In genomic region chr20:45095753-45096371, GRCh38 we compare ENCODE assay signal across 8 cellular contexts. TPM values are rescaled to one million over a fixed set of nuclear protein-coding genes. Genes with fewer than 3 reads are reported as not detected.
DNase-seq lines count a peak whose midpoint lies in the region; ATAC-seq and TF ChIP-seq lines count a peak whose summit lies in the region.

No MANE protein-coding gene starts in this region.

- H3K36me3 Mint-ChIP-seq in CD8-positive, alpha-beta memory T cell = peaks cover 0 to 10% (median 3%) of the 10 kb centered on the region in 3 donors
- peaks cover 9% of the 10 kb centered on the region for H3K36me3 Mint-ChIP-seq in HFFc6 (ENCODE audit: low read depth)
- peaks cover 2% of the 10 kb centered on the region for H3K36me3 Mint-ChIP-seq in activated T-helper 1 cell treated with anti-CD3 and anti-CD28 coated beads, Interleukin-12 subunit alpha, Interleukin-12 subunit beta, Interleukin-2, Interleukin-4 antibody, amounts not matched to agents 30 ng/mL and 10 ng/mL and 1 ng/mL, durations not matched to agents 14 hours and 24 hours and 36 hours (ENCODE audit: low read depth)
- no peaks in the 10 kb centered on the region for H3K36me3 Mint-ChIP-seq in osteocyte (ENCODE audit: unreplicated experiment)

- peaks cover 3% of the 10 kb centered on the region for H3K4me1 ChIP-seq in CD8-positive, alpha-beta memory T cell (ENCODE audit: insufficient read depth, low read length)
- no peaks in the 10 kb centered on the region for H3K4me1 ChIP-seq in PC-9 (replicated peaks; ENCODE audit: insufficient read depth)

- intact Hi-C loops in PC-9 (cut with micrococcal nuclease; ENCODE audit: unreplicated experiment) = loop anchor here (1.0 to 5.0 kb wide), 4 partner anchors 52 to 197 kb away; partner anchors contain the start of gene PABPC1L
- intact Hi-C loops in activated T-helper 1 cell treated with anti-CD3 and anti-CD28 coated beads, Interleukin-12 subunit alpha, Interleukin-12 subunit beta, Interleukin-2, Interleukin-4 antibody, amounts not matched to agents 30 ng/mL and 10 ng/mL and 1 ng/mL, durations not matched to agents 14 hours and 24 hours and 36 hours (cut with micrococcal nuclease) = loop anchor here (1.0 to 10.0 kb wide), 6 partner anchors 15 to 411 kb away; partner anchors contain the start of genes PABPC1L and STK4

- peak; percentile 89 for TF ChIP-seq CTCF in HFFc6 (IDR thresholded peaks at IDR 0.05)
- TF ChIP-seq CTCF in PC-9 (conservative IDR thresholded peaks at IDR 0.05) = peak; percentile 91
- TF ChIP-seq CTCF in fibroblast of the aortic adventitia (IDR thresholded peaks at IDR 0.05; ENCODE audit: insufficient read depth, low read length) = peak; percentile 87
- peak; percentile 83 for TF ChIP-seq CTCF in osteocyte (IDR thresholded peaks at IDR 0.05)

- H3K9me3 Mint-ChIP-seq in CD8-positive, alpha-beta memory T cell = no peaks in the 10 kb centered on the region
- no peaks in the 10 kb centered on the region for H3K9me3 Mint-ChIP-seq in HFFc6
- H3K9me3 Mint-ChIP-seq in activated T-helper 1 cell treated with anti-CD3 and anti-CD28 coated beads, Interleukin-12 subunit alpha, Interleukin-12 subunit beta, Interleukin-2, Interleukin-4 antibody, amounts not matched to agents 30 ng/mL and 10 ng/mL and 1 ng/mL, durations not matched to agents 14 hours and 24 hours and 36 hours = no peaks in the 10 kb centered on the region
- H3K9me3 Mint-ChIP-seq in osteocyte (ENCODE audit: unreplicated experiment) = peaks cover 2% of the 10 kb centered on the region

- H3K79me2 ChIP-seq in PC-9 (ENCODE audit: low read depth) = no peaks in the 10 kb centered on the region

- no peak overlapping the region for H3K4me3 Mint-ChIP-seq in CD8-positive, alpha-beta memory T cell
- H3K4me3 Mint-ChIP-seq in HFFc6 (no peak overlapping the region), osteocyte (ENCODE audit: unreplicated experiment) (no peak overlapping the region)
- no peak overlapping the region for H3K4me3 Mint-ChIP-seq in activated T-helper 1 cell treated with anti-CD3 and anti-CD28 coated beads, Interleukin-12 subunit alpha, Interleukin-12 subunit beta, Interleukin-2, Interleukin-4 antibody, amounts not matched to agents 30 ng/mL and 10 ng/mL and 1 ng/mL, durations not matched to agents 14 hours and 24 hours and 36 hours

- H4K20me1 ChIP-seq in PC-9 (ENCODE audit: insufficient read depth) = no peaks in the 10 kb centered on the region

- H3K9me2 ChIP-seq in PC-9 (ENCODE audit: insufficient read depth) = no peaks in the 10 kb centered on the region

- H3K27ac Mint-ChIP-seq in CD8-positive, alpha-beta memory T cell = peak overlapping the region in 1 of 8 donors; percentile 63
- no peak overlapping the region for H3K27ac Mint-ChIP-seq in HFFc6
- no peak overlapping the region for H3K27ac Mint-ChIP-seq in activated T-helper 1 cell treated with anti-CD3 and anti-CD28 coated beads, Interleukin-12 subunit alpha, Interleukin-12 subunit beta, Interleukin-2, Interleukin-4 antibody, amounts not matched to agents 30 ng/mL and 10 ng/mL and 1 ng/mL, durations not matched to agents 14 hours and 24 hours and 36 hours
- no peak overlapping the region for H3K27ac Mint-ChIP-seq in osteocyte (ENCODE audit: unreplicated experiment)

- DNase-seq in CD8-positive, alpha-beta memory T cell = peak; percentile 29 to 68 (median 49)
- DNase-seq in HFFc6 (peak; percentile 54), PC-9 (peak; percentile 54 to 65), fibroblast of the aortic adventitia (ENCODE audit: low read depth) (peak; percentile 80), osteocyte (ENCODE audit: extremely low spot score, unreplicated experiment) (no peak)
- peak; percentile 31 for DNase-seq in activated T-helper 1 cell treated with anti-CD3 and anti-CD28 coated beads, Interleukin-12 subunit alpha, Interleukin-12 subunit beta, Interleukin-2, Interleukin-4 antibody, amounts not matched to agents 30 ng/mL and 10 ng/mL and 1 ng/mL, durations not matched to agents 14 hours and 24 hours and 36 hours (ENCODE audit: low spot score)

- CTCF ChIA-PET in CD8-positive, alpha-beta memory T cell (lab: Charles Lee) = interaction anchor here (0.7 to 7.7 kb wide), 32 partner anchors 9 to 675 kb away, joined by 3 to 65 read pairs (median 5); partner anchors contain the start of gene TOMM34
- CTCF ChIA-PET in PC-9 (lab: Charles Lee) = interaction anchor here (0.6 to 3.6 kb wide), 13 partner anchors 9 to 675 kb away, joined by 3 to 34 read pairs (median 4); no protein-coding TSS in a partner anchor

- H3K9me3 ChIP-seq in CD8-positive, alpha-beta memory T cell (ENCODE audit: low read length) = no peaks in the 10 kb centered on the region
- no peaks in the 10 kb centered on the region for H3K9me3 ChIP-seq in PC-9 (ENCODE audit: insufficient read depth, low read depth)

- H3K27me3 Mint-ChIP-seq in CD8-positive, alpha-beta memory T cell = peaks cover 29 to 33% of the 10 kb centered on the region in 2 donors
- H3K27me3 Mint-ChIP-seq in HFFc6 (ENCODE audit: insufficient read depth) (peaks cover 6% of the 10 kb centered on the region), osteocyte (ENCODE audit: unreplicated experiment) (peaks cover 3% of the 10 kb centered on the region)
- H3K27me3 Mint-ChIP-seq in activated T-helper 1 cell treated with anti-CD3 and anti-CD28 coated beads, Interleukin-12 subunit alpha, Interleukin-12 subunit beta, Interleukin-2, Interleukin-4 antibody, amounts not matched to agents 30 ng/mL and 10 ng/mL and 1 ng/mL, durations not matched to agents 14 hours and 24 hours and 36 hours (ENCODE audit: insufficient read depth) = peaks cover 35% of the 10 kb centered on the region

- no peak overlapping the region for H3K4me3 ChIP-seq in CD8-positive, alpha-beta memory T cell (ENCODE audit: low read length)
- H3K4me3 ChIP-seq in PC-9 = no peak overlapping the region
- H3K4me3 ChIP-seq in fibroblast of the aortic adventitia (ENCODE audit: low read depth, low read length) = no peak overlapping the region

- no peak overlapping the region for H3K27ac ChIP-seq in CD8-positive, alpha-beta memory T cell (ENCODE audit: low read depth, low read length)
- no peak overlapping the region for H3K27ac ChIP-seq in PC-9

- no peaks in the 10 kb centered on the region for H3F3A ChIP-seq in PC-9 (ENCODE audit: insufficient read depth, low read depth)

- no peak overlapping the region for H3K4me2 ChIP-seq in PC-9

- H3K36me3 ChIP-seq in CD8-positive, alpha-beta memory T cell (ENCODE audit: insufficient read depth, low read length) = no peaks in the 10 kb centered on the region
- H3K36me3 ChIP-seq in PC-9 (ENCODE audit: low read depth) = no peaks in the 10 kb centered on the region

- H3K4me1 Mint-ChIP-seq in CD8-positive, alpha-beta memory T cell = peaks cover 8 to 27% (median 12%) of the 10 kb centered on the region in 3 donors
- peaks cover 41% of the 10 kb centered on the region for H3K4me1 Mint-ChIP-seq in HFFc6 (ENCODE audit: low read depth)
- peaks cover 8% of the 10 kb centered on the region for H3K4me1 Mint-ChIP-seq in activated T-helper 1 cell treated with anti-CD3 and anti-CD28 coated beads, Interleukin-12 subunit alpha, Interleukin-12 subunit beta, Interleukin-2, Interleukin-4 antibody, amounts not matched to agents 30 ng/mL and 10 ng/mL and 1 ng/mL, durations not matched to agents 14 hours and 24 hours and 36 hours (ENCODE audit: low read depth)
- peaks cover 27% of the 10 kb centered on the region for H3K4me1 Mint-ChIP-seq in osteocyte (ENCODE audit: unreplicated experiment)

- no TSS peak for BruUV-seq in PC-9 (replicated peaks; lab: Mats Ljungman, UMichigan)

- POLR2A ChIA-PET in CD8-positive, alpha-beta memory T cell (lab: Charles Lee) = interaction anchor here (0.7 kb wide), 1 partner anchor 43 kb away, joined by 3 read pairs; no protein-coding TSS in a partner anchor
- POLR2A ChIA-PET in PC-9 (lab: Charles Lee; ENCODE audit: unreplicated experiment) = interaction anchor here (0.5 kb wide), 1 partner anchor 184 kb away, joined by 6 read pairs; no protein-coding TSS in a partner anchor

- no peak for ATAC-seq in HG03571 (IDR thresholded peaks at IDR 0.05; ENCODE audit: unreplicated experiment)
- no peak for ATAC-seq in GM21786 (IDR thresholded peaks at IDR 0.05; ENCODE audit: unreplicated experiment)

- peaks cover 35% of the 10 kb centered on the region for H3K27me3 ChIP-seq in CD8-positive, alpha-beta memory T cell (ENCODE audit: insufficient read depth, low read length, poor library complexity, severe bottlenecking)
- no peaks in the 10 kb centered on the region for H3K27me3 ChIP-seq in PC-9 (ENCODE audit: insufficient read depth, low read depth)

- H2AFZ ChIP-seq in PC-9 = no peak overlapping the region

RNA-seq across cellular contexts. Expression of gene KCNS1, which starts 5.1 kb away (rescaled TPM):
- total RNA-seq in CD8-positive, alpha-beta memory T cell = under 1 TPM; 0.16 to 0.28 TPM
- not detected for polyA plus RNA-seq in CD8-positive, alpha-beta memory T cell
- under 1 TPM; 0.46 to 0.95 (median 0.73) TPM for total RNA-seq in HFFc6 (2021; fragmentation: NEBNext Ultra II Directional; extraction: Animal tissue kit (Norgen Biotek cat#: 25700))
- total RNA-seq in PC-9 (2021) (0.15 TPM in 1 of 2 replicates, not detected in the other), fibroblast of the aortic adventitia (ENCODE audit: low replicate concordance) (0.18 TPM in 1 of 2 replicates, not detected in the other), osteocyte (0.26 and 0.30 TPM in 2 replicates)
- 0.49 and 0.51 TPM in 2 replicates for total RNA-seq in activated T-helper 1 cell treated with anti-CD3 and anti-CD28 coated beads, Interleukin-12 subunit alpha, Interleukin-12 subunit beta, Interleukin-2, Interleukin-4 antibody, amounts not matched to agents 30 ng/mL and 10 ng/mL and 1 ng/mL, durations not matched to agents 14 hours and 24 hours and 36 hours

RNA-seq across cellular contexts. Expression of gene WFDC5, which starts 19.1 kb away (rescaled TPM):
- not detected for total RNA-seq in CD8-positive, alpha-beta memory T cell
- polyA plus RNA-seq in CD8-positive, alpha-beta memory T cell = not detected
- not detected for total RNA-seq in HFFc6 (2021; fragmentation: NEBNext Ultra II Directional; extraction: Animal tissue kit (Norgen Biotek cat#: 25700))
- total RNA-seq in PC-9 (2021) (not detected in 2 replicates), fibroblast of the aortic adventitia (ENCODE audit: low replicate concordance) (not detected in 2 replicates), osteocyte (not detected in 2 replicates)
- total RNA-seq in activated T-helper 1 cell treated with anti-CD3 and anti-CD28 coated beads, Interleukin-12 subunit alpha, Interleukin-12 subunit beta, Interleukin-2, Interleukin-4 antibody, amounts not matched to agents 30 ng/mL and 10 ng/mL and 1 ng/mL, durations not matched to agents 14 hours and 24 hours and 36 hours = 0.27 TPM in 1 of 2 replicates, not detected in the other

RNA-seq across cellular contexts. Expression of gene WFDC12, which starts 28.4 kb away (rescaled TPM):
- not detected for total RNA-seq in CD8-positive, alpha-beta memory T cell
- not detected for polyA plus RNA-seq in CD8-positive, alpha-beta memory T cell
- total RNA-seq in HFFc6 (2021; fragmentation: NEBNext Ultra II Directional; extraction: Animal tissue kit (Norgen Biotek cat#: 25700)) = not detected
- total RNA-seq in PC-9 (2021) (not detected in 2 replicates), fibroblast of the aortic adventitia (ENCODE audit: low replicate concordance) (not detected in 2 replicates), osteocyte (not detected in 2 replicates)
- total RNA-seq in activated T-helper 1 cell treated with anti-CD3 and anti-CD28 coated beads, Interleukin-12 subunit alpha, Interleukin-12 subunit beta, Interleukin-2, Interleukin-4 antibody, amounts not matched to agents 30 ng/mL and 10 ng/mL and 1 ng/mL, durations not matched to agents 14 hours and 24 hours and 36 hours = not detected in 2 replicates
